9 cellular contexts compared by ENCODE assay signal in genomic region chr13:33544308-33544707, GRCh38.
DNase-seq lines count a peak whose midpoint lies in the region; ATAC-seq lines count a peak whose summit lies in the region.
"Had no signal": no experiment of that assay in that cellular context is flagged by ENCODE, and none has a peak within 500 bp of the region (broad histone marks: within the 10 kb centered on the region; RNA-seq: fewer than 3 reads in every experiment).

No MANE protein-coding gene starts in this region.

- no peaks in the 10 kb centered on the region for H3K9me3 ChIP-seq in iPS-20b (ENCODE audit: insufficient read depth, low read depth, low read length)

- H3K4me1 ChIP-seq in iPS-20b (ENCODE audit: insufficient read depth, low read length) = peaks cover 25% of the 10 kb centered on the region

- CTCF ChIA-PET in T-cell (lab: Charles Lee) = interaction anchor here in 1 of 2 donors (0.9 to 1.6 kb wide), 4 partner anchors 11 to 956 kb away, joined by 3 to 13 read pairs (median 4); partner anchors contain the start of gene RFC3

- no peaks in the 10 kb centered on the region for H3K27me3 Mint-ChIP-seq in T-helper 2 cell treated with Interferon-gamma antibody and Interleukin-4, amounts not matched to agents 5 μg/mL and 100 μg/mL, for 36 hours (ENCODE audit: low read depth)
- no peaks in the 10 kb centered on the region for H3K27me3 Mint-ChIP-seq in T-cell

- DNase-seq in T-helper 2 cell treated with Interferon-gamma antibody and Interleukin-4, amounts not matched to agents 5 μg/mL and 100 μg/mL, for 36 hours (ENCODE audit: low spot score) = no peak
- no peak for DNase-seq in T-helper 2 cell
- DNase-seq in T-cell = no peak
- DNase-seq in substantia nigra (lab: John Stamatoyannopoulos, UW) = no peak
- DNase-seq in NCI-H187 (lab: John Stamatoyannopoulos, UW) = no peak
- DNase-seq in DMS153 treated with DMSO at 0.1 percent for 48 hours (lab: John Stamatoyannopoulos, UW; ENCODE audit: unreplicated experiment) = no peak
- DNase-seq in activated CD4-positive, CD25-positive, alpha-beta regulatory T cell (lab: John Stamatoyannopoulos, UW) = no peak
- DNase-seq: activated gamma-delta T cell treated with Interleukin-2 at 50 U/mL for 16 hours had no signal

- H3K36me3 ChIP-seq in iPS-20b (ENCODE audit: insufficient read depth, low read depth, low read length) = no peaks in the 10 kb centered on the region

- no peak overlapping the region for H3K27ac ChIP-seq in iPS-20b (ENCODE audit: low read length)
- peak overlapping the region; percentile 98 for H3K27ac ChIP-seq in substantia nigra (ENCODE audit: low read depth, low read length, poor library complexity, severe bottlenecking)

- H3K4me3 ChIP-seq in iPS-20b (ENCODE audit: low read length) = peak overlapping the region; percentile 94

- peak overlapping the region; percentile 100; the same call in 1 of the 2 replicates for H3K9ac ChIP-seq in iPS-20b (ENCODE audit: low read depth, low read length)

- H3K27me3 ChIP-seq in iPS-20b (ENCODE audit: insufficient read depth, low read length) = no peaks in the 10 kb centered on the region

- peaks cover 33% of the 10 kb centered on the region for H3K4me1 Mint-ChIP-seq in T-helper 2 cell treated with Interferon-gamma antibody and Interleukin-4, amounts not matched to agents 5 μg/mL and 100 μg/mL, for 36 hours (ENCODE audit: low read depth)
- H3K4me1 Mint-ChIP-seq in T-cell = peaks cover 37 to 56% (median 44%) of the 10 kb centered on the region in 3 donors

- ATAC-seq in T-cell (replicated peaks in 1 of 4) = no peak

- peaks cover 2% of the 10 kb centered on the region for H3K36me3 Mint-ChIP-seq in T-helper 2 cell treated with Interferon-gamma antibody and Interleukin-4, amounts not matched to agents 5 μg/mL and 100 μg/mL, for 36 hours (ENCODE audit: low read depth)
- H3K36me3 Mint-ChIP-seq in T-cell = no peaks in the 10 kb centered on the region

- H3K9me3 Mint-ChIP-seq in T-helper 2 cell treated with Interferon-gamma antibody and Interleukin-4, amounts not matched to agents 5 μg/mL and 100 μg/mL, for 36 hours = peaks cover 1% of the 10 kb centered on the region
- peaks cover 0 to 13% (median 0%) of the 10 kb centered on the region in 3 donors for H3K9me3 Mint-ChIP-seq in T-cell

- H3K27ac Mint-ChIP-seq in T-helper 2 cell treated with Interferon-gamma antibody and Interleukin-4, amounts not matched to agents 5 μg/mL and 100 μg/mL, for 36 hours = peak overlapping the region; percentile 98
- H3K27ac Mint-ChIP-seq in T-cell = peak overlapping the region; percentile 100

- POLR2A ChIA-PET in T-cell (lab: Charles Lee) = interaction anchor here (0.6 to 0.7 kb wide), 3 partner anchors 67 to 958 kb away, joined by 3 to 4 read pairs (median 3); no protein-coding TSS in a partner anchor

- H3K4me3 Mint-ChIP-seq in T-helper 2 cell treated with Interferon-gamma antibody and Interleukin-4, amounts not matched to agents 5 μg/mL and 100 μg/mL, for 36 hours = peak overlapping the region; percentile 34
- no peak overlapping the region for H3K4me3 Mint-ChIP-seq in T-cell
